In genomic region chr1:178725603-178726517, GRCh38 we compare ENCODE assay signal across 8 cellular contexts. TPM values are rescaled to one million over a fixed set of nuclear protein-coding genes. Genes with fewer than 3 reads are reported as not detected.
A peak's percentile ranks its signal among the peaks of the same experiment; 100 is the strongest.
DNase-seq lines count a peak whose midpoint lies in the region; ATAC-seq and TF ChIP-seq lines count a peak whose summit lies in the region.

No MANE protein-coding gene starts in this region.

- peaks cover 0 to 10% (median under 1%) of the 10 kb centered on the region in 3 experiments; a peak in 4 of 7 replicates for H3K36me3 Mint-ChIP-seq in H9 (ENCODE audit: insufficient read depth in 1 of 3, low read depth in 3 of 3)

- H2AFZ ChIP-seq in H9 (ENCODE audit: low read length), result no peak overlapping the region
- H2AFZ ChIP-seq in parathyroid adenoma, result peak overlapping the region; percentile 80

- H3K14ac ChIP-seq in H9 (ENCODE audit: insufficient read depth, low read length), result peak overlapping the region; percentile 78

- peaks cover 25 to 26% of the 10 kb centered on the region in 2 experiments for H3K4me1 Mint-ChIP-seq in H9

- no peak overlapping the region; the same call in 1 of the 2 replicates for H3K4ac ChIP-seq in H9 (ENCODE audit: low read depth, low read length)

- no peak overlapping the region for H3T11ph ChIP-seq in H9 (ENCODE audit: low read length)

- H3K27ac Mint-ChIP-seq in H9, result peak overlapping the region; percentile 95 to 98 (median 96)

- no peak overlapping the region for H3K23ac ChIP-seq in H9 (ENCODE audit: insufficient read length, low read depth, low read length)

- no peaks in the 10 kb centered on the region for H3K9me3 Mint-ChIP-seq in H9

- no peak overlapping the region for H4K91ac ChIP-seq in H9 (ENCODE audit: insufficient read length, low read depth, low read length)

- H3K4me2 ChIP-seq in H9 (ENCODE audit: insufficient read depth, insufficient read length, low read length) (peak overlapping the region; percentile 43), parathyroid adenoma (ENCODE audit: low read length) (peak overlapping the region; percentile 76)

- H3K4me3 Mint-ChIP-seq in H9, result peak overlapping the region; percentile 89 to 90

- DNase-seq in G401 (ENCODE audit: low spot score), result peak; percentile 89
- DNase-seq in H9, result peak; percentile 85
- DNase-seq in LoVo (ENCODE audit: low spot score), result peak; percentile 81
- peak; percentile 86 for DNase-seq in amniotic epithelial cell (ENCODE audit: low read depth)
- DNase-seq in cardiac septum (ENCODE audit: low spot score), result peak; percentile 88
- no peak for DNase-seq in vagina (ENCODE audit: extremely low spot score in 2 of 2)

- no peaks in the 10 kb centered on the region for H3K36me3 ChIP-seq in parathyroid adenoma (ENCODE audit: control insufficient read depth, insufficient read depth, low read length)
- H3K36me3 ChIP-seq in vagina, result no peaks in the 10 kb centered on the region

- H3K79me2 ChIP-seq in H9 (ENCODE audit: insufficient read depth, low read length), result no peaks in the 10 kb centered on the region; the same call in 1 of the 2 replicates
- no peaks in the 10 kb centered on the region for H3K79me2 ChIP-seq in parathyroid adenoma

- no peak for TF ChIP-seq POLR2A in vagina (IDR thresholded peaks at IDR 0.05)

- H3K4me3 ChIP-seq in parathyroid adenoma (ENCODE audit: low read depth, low read length) (peak overlapping the region; percentile 79), vagina (peak overlapping the region; percentile 85 to 95)

- H3K4me1 ChIP-seq in H9 (ENCODE audit: insufficient read depth, low read length), result no peaks in the 10 kb centered on the region; the same call in 1 of the 2 replicates
- peaks cover 4% of the 10 kb centered on the region for H3K4me1 ChIP-seq in parathyroid adenoma
- H3K4me1 ChIP-seq in vagina, result peaks cover 14% of the 10 kb centered on the region

- no peak overlapping the region for H2BK5ac ChIP-seq in H9 (ENCODE audit: insufficient read length, low read length)

- no peak; the same call in 1 of the 3 replicates for TF ChIP-seq CTCF in H9 (conservative IDR thresholded peaks at IDR 0.05)
- TF ChIP-seq CTCF in parathyroid adenoma (IDR thresholded peaks at IDR 0.05), result no peak
- no peak for TF ChIP-seq CTCF in vagina (IDR thresholded peaks at IDR 0.05)

- peak overlapping the region; percentile 1 for H4K5ac ChIP-seq in H9 (ENCODE audit: insufficient read length, low read depth, low read length)

- no peak overlapping the region for H2AK5ac ChIP-seq in H9 (ENCODE audit: insufficient read length, low read length)

- in situ Hi-C loops in G401 (cut with HindIII; ENCODE audit: low sequenced_read_pairs), result no loop called here

- no peak overlapping the region for H3K18ac ChIP-seq in H9 (ENCODE audit: insufficient read length, low read depth, low read length)

- H3K27ac ChIP-seq in H9 (ENCODE audit: insufficient read length, low read depth, low read length), result peak overlapping the region; percentile 10
- H3K27ac ChIP-seq in parathyroid adenoma, result peak overlapping the region; percentile 68
- peak overlapping the region; percentile 94 for H3K27ac ChIP-seq in vagina

- no peak overlapping the region for H2BK120ac ChIP-seq in H9 (ENCODE audit: low read depth, low read length, poor library complexity, severe bottlenecking)

- H3K9me3 ChIP-seq in H9 (ENCODE audit: control insufficient read depth, low read depth, low read length) (no peaks in the 10 kb centered on the region), parathyroid adenoma (ENCODE audit: control insufficient read depth, low read length) (no peaks in the 10 kb centered on the region), vagina (no peaks in the 10 kb centered on the region)

- WGBS in H9 (ENCODE audit: extremely low coverage, insufficient read length, low lambda C conversion rate), result no CpG with 5 or more reads among the region's 76 CpGs

- H3K27me3 ChIP-seq in H9 (ENCODE audit: insufficient read depth, low read length) (no peaks in the 10 kb centered on the region), parathyroid adenoma (ENCODE audit: control insufficient read depth, insufficient read depth, low read length) (no peaks in the 10 kb centered on the region), vagina (no peaks in the 10 kb centered on the region)

- peak overlapping the region; percentile 57 for H3K9ac ChIP-seq in H9 (ENCODE audit: extremely low read depth, insufficient read length, low read length)
- no peak overlapping the region for H3K9ac ChIP-seq in parathyroid adenoma

- H4K20me1 ChIP-seq in H9 (ENCODE audit: control insufficient read depth, insufficient read depth, insufficient read length), result no peaks in the 10 kb centered on the region

- no peak overlapping the region for H2BK15ac ChIP-seq in H9 (ENCODE audit: low read depth, low read length)

- ATAC-seq in SK-N-SH treated with all-trans-retinoic acid at 6 μM for 48 hours, result peak; percentile 88

- no peak overlapping the region for H2BK12ac ChIP-seq in H9 (ENCODE audit: insufficient read length, low read depth, low read length)

- no peak overlapping the region for H4K8ac ChIP-seq in H9 (replicated peaks; ENCODE audit: insufficient read length, low read depth, low read length)

- no peak overlapping the region for H3K56ac ChIP-seq in H9 (ENCODE audit: insufficient read length, low read depth, low read length)

- no peak overlapping the region for H2BK20ac ChIP-seq in H9 (ENCODE audit: low read depth, low read length, poor library complexity, severe bottlenecking)

- H3K79me1 ChIP-seq in H9 (ENCODE audit: insufficient read depth, low read depth, low read length, poor library complexity, severe bottlenecking), result no peaks in the 10 kb centered on the region

- peaks cover 4% of the 10 kb centered on the region for H3K23me2 ChIP-seq in H9 (ENCODE audit: insufficient read length, low read depth, low read length, poor library complexity, severe bottlenecking)

- peaks cover 5% of the 10 kb centered on the region; the same call in 1 of the 2 replicates for H3K27me3 Mint-ChIP-seq in H9 (ENCODE audit: low read depth)

- intact Hi-C loops in cardiac septum (cut with DNase I), result loop anchor here (10.0 kb wide), 1 partner anchor 181 kb away; no protein-coding TSS in a partner anchor
- intact Hi-C loops in vagina (cut with DNase I), result no loop called here

TF ChIP-seq in SK-N-SH treated with all-trans-retinoic acid at 6 μM for 48 hours, 23 proteins besides CTCF, POLR2A, EP300 and RAD21:
- no peak for TF ChIP-seq SNAI2 (CRISPR knock-in tag; IDR thresholded peaks at IDR 0.05)
- no peak for TF ChIP-seq ZNF8 (CRISPR knock-in tag; IDR thresholded peaks at IDR 0.05)
- 0 out of 2 replicates have a peak, but pooled peaks have one; percentile 71 for TF ChIP-seq PATZ1 (CRISPR knock-in tag; IDR thresholded peaks at IDR 0.05; ENCODE audit: borderline replicate concordance)
- TF ChIP-seq BACH2 (CRISPR knock-in tag; IDR thresholded peaks at IDR 0.05; ENCODE audit: borderline replicate concordance), result no peak
- TF ChIP-seq ISL1 (CRISPR knock-in tag; IDR thresholded peaks at IDR 0.05), result no peak

RNA-seq across cellular contexts. Expression of gene RALGPS2, which starts 0.8 kb away (rescaled TPM):
- 11.9 and 16.0 TPM in 2 replicates for total RNA-seq in G401 (2014; rRNA removed; shearing (Covaris generic))
- total RNA-seq in H9 (2021), result 32.6 and 34.1 TPM in 2 replicates
- total RNA-seq in cardiac septum, result 5.1 TPM
- total RNA-seq in vagina, result 20.4 TPM

Comparison
In these comparisons a context has a peak if more than half of its experiments do, and no peak if none do; other contexts are left out.
1. DNase-seq: peak in G401 (single experiment), H9 (single experiment), LoVo (single experiment), amniotic epithelial cell (single experiment) and cardiac septum (single experiment); none in vagina (0 of 2).
2. H3K27ac ChIP-seq: peak in every context shown above with its lines; median percentile 94 in vagina; 68 in parathyroid adenoma; 10 in H9.